ENCODE assay signal across 13 cellular contexts in the genomic region with DNA sequence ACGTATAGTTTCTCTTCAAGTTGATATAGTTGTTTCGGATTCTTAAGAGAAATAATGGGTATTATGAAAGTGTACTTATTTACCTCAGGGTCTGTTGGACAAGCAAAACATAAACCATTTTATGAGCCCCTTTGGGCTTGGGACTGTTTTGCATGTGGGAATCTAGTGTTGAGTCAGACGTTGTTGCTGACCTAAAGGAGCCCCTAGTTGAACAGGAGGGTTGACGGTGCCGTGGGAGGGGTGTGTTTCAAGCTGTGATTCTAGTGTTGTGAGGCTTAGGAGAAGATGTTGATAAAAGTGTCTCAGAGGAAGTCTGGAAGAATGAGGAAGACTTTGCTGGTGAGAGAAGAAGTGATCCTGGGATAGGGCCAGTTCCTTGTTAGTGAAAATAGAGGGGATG.
A peak's percentile ranks its signal among the peaks of the same experiment; 100 is the strongest.
DNase-seq lines count a peak whose midpoint lies in the region; ATAC-seq, FAIRE-seq and TF ChIP-seq lines count a peak whose summit lies in the region.
"Had no signal": no experiment of that assay in that cellular context is flagged by ENCODE, and none has a peak within 500 bp of the region (broad histone marks: within the 10 kb centered on the region; RNA-seq: fewer than 3 reads in every experiment).

No MANE protein-coding gene starts in this region.

- H3K27ac Mint-ChIP-seq in CD8-positive, alpha-beta memory T cell, result peak overlapping the region in 6 of 8 donors; percentile 6 to 79 (median 20)
- H3K27ac Mint-ChIP-seq: activated naive CD4-positive, alpha-beta T cell treated with anti-CD3 and anti-CD28 coated beads for 36 hours had no signal

- no peaks in the 10 kb centered on the region for H3K9me3 ChIP-seq in CD8-positive, alpha-beta memory T cell (ENCODE audit: low read length)
- no peaks in the 10 kb centered on the region for H3K9me3 ChIP-seq in K562 (replicated peaks; ENCODE audit: control insufficient read depth, insufficient read depth, low read depth, low read length)

- in situ Hi-C loops in K562 (cut with MboI), result no loop called here

- intact Hi-C loops in K562 (cut with micrococcal nuclease), result no loop called here

- no peaks in the 10 kb centered on the region for H3K36me3 ChIP-seq in CD8-positive, alpha-beta memory T cell (ENCODE audit: insufficient read depth, low read length)
- no peaks in the 10 kb centered on the region for H3K36me3 ChIP-seq in K562 (ENCODE audit: control insufficient read depth, insufficient read depth, low read length)

- no peak for TF ChIP-seq RAD21 in K562 (CRISPR knock-in tag; conservative IDR thresholded peaks at IDR 0.05 in 1 of 2, IDR thresholded peaks at IDR 0.05 in 1 of 2)

- ATAC-seq in GM19463 (IDR thresholded peaks at IDR 0.05; ENCODE audit: unreplicated experiment) (peak; percentile 81), HG03060 (IDR thresholded peaks at IDR 0.05; ENCODE audit: low read depth, unreplicated experiment) (peak; percentile 55), K562 (peak; percentile 47; the same call in 2 of the 3 replicates)

- CTCF ChIA-PET in CD8-positive, alpha-beta memory T cell (lab: Charles Lee), result no interaction called here
- CTCF ChIA-PET in K562 (lab: Yijun Ruan, JAX; ENCODE audit: low intra/inter-chr PET ratio), result no interaction called here

- H2AFZ ChIP-seq in K562 (ENCODE audit: low read depth, low read length), result no peak overlapping the region

- BruUV-seq in K562 (replicated peaks; lab: Mats Ljungman, UMichigan), result no TSS peak

- no peak for DNase-seq in CD8-positive, alpha-beta memory T cell
- DNase-seq in K562 (ENCODE audit: extremely low read depth in 1 of 4, low spot score in 3 of 4), result peak in 1 of 4 experiments; percentile 21
- no peak for DNase-seq in SIG-M5 treated with dmso at 0.1 percent for 504 hours (lab: John Stamatoyannopoulos, UW; ENCODE audit: unreplicated experiment)
- no peak for DNase-seq in cerebellum (ENCODE audit: low spot score)
- no peak for DNase-seq in OCI-M1 (lab: John Stamatoyannopoulos, UW)
- DNase-seq in NCI-H2227 treated with DMSO at 0.1 percent for 48 hours (lab: John Stamatoyannopoulos, UW), result no peak
- DNase-seq: AML-193, NCI-H446 treated with DMSO at 0.1 percent for 48 hours had no signal

- H3K4me1 Mint-ChIP-seq in CD8-positive, alpha-beta memory T cell, result peaks cover 60 to 81% (median 79%) of the 10 kb centered on the region in 3 donors

- no peak overlapping the region for H3K4me2 ChIP-seq in K562 (ENCODE audit: insufficient read depth, low read length)

- H3K36me3 Mint-ChIP-seq in CD8-positive, alpha-beta memory T cell, result peaks cover 0 to 20% (median 16%) of the 10 kb centered on the region in 3 donors

- H3K4me3 Mint-ChIP-seq in CD8-positive, alpha-beta memory T cell, result peak overlapping the region in 3 of 7 donors; percentile 5 to 12 (median 6)
- H3K4me3 Mint-ChIP-seq: activated naive CD4-positive, alpha-beta T cell treated with anti-CD3 and anti-CD28 coated beads for 36 hours; T-helper 1 cell treated with Interleukin-12 subunit alpha and Interleukin-12 subunit beta and Interleukin-4 antibody, amounts not matched to agents 30 μg/mL and 1 μg/mL, for 36 hours had no signal

- H3K9me1 ChIP-seq in K562 (ENCODE audit: control insufficient read depth, insufficient read depth, low read length), result no peaks in the 10 kb centered on the region

- peaks cover 13% of the 10 kb centered on the region for H3K4me1 ChIP-seq in CD8-positive, alpha-beta memory T cell (ENCODE audit: insufficient read depth, low read length)
- peaks cover 5 to 6% of the 10 kb centered on the region in 2 experiments; a peak in 4 of 5 replicates for H3K4me1 ChIP-seq in K562 (replicated peaks in 1 of 2; ENCODE audit: control insufficient read depth in 2 of 2, insufficient read depth in 2 of 2, low read length in 2 of 2)

- no peak for TF ChIP-seq CTCF in K562 (IDR thresholded peaks at IDR 0.05 in 2 of 3, conservative IDR thresholded peaks at IDR 0.05 in 1 of 3; ENCODE audit: insufficient read depth in 2 of 3, low read depth in 1 of 3, low read length in 3 of 3)

- H3K27me3 Mint-ChIP-seq in CD8-positive, alpha-beta memory T cell, result no peaks in the 10 kb centered on the region

- H3K27me3 ChIP-seq in CD8-positive, alpha-beta memory T cell (ENCODE audit: insufficient read depth, low read length, poor library complexity, severe bottlenecking), result no peaks in the 10 kb centered on the region
- no peaks in the 10 kb centered on the region for H3K27me3 ChIP-seq in K562 (ENCODE audit: control insufficient read depth in 2 of 2, insufficient read depth in 2 of 2, low read length in 2 of 2)

- no peak overlapping the region for H3K4me3 ChIP-seq in CD8-positive, alpha-beta memory T cell (ENCODE audit: low read length)
- H3K4me3 ChIP-seq in K562, result no peak overlapping the region
- H3K4me3 ChIP-seq: skin epidermis had no signal

- no peak overlapping the region for H3K27ac ChIP-seq in CD8-positive, alpha-beta memory T cell (ENCODE audit: low read depth, low read length)
- H3K27ac ChIP-seq in K562 (ENCODE audit: extremely low read depth, low read depth, low read length), result no peak overlapping the region
- H3K27ac ChIP-seq: skin epidermis had no signal

- FAIRE-seq in K562 (lab: Jason Lieb, UNC), result no peak

- no peaks in the 10 kb centered on the region; the same call in none of the 2 replicates for H4K20me1 ChIP-seq in K562 (replicated peaks; ENCODE audit: control insufficient read depth, insufficient read depth, low read length)

- H3K9ac ChIP-seq in K562 (ENCODE audit: insufficient read depth in 1 of 2, low read depth in 2 of 2, low read length in 2 of 2), result no peak overlapping the region

- TF ChIP-seq POLR2A in K562 (conservative IDR thresholded peaks at IDR 0.05), result no peak

- no peak for TF ChIP-seq EP300 in K562 (IDR thresholded peaks at IDR 0.05; ENCODE audit: low read length)

- 54% methylated on average over 5 of the region's 5 CpGs for WGBS in K562 (ENCODE audit: insufficient coverage, low coverage, missing lambda C conversion rate)

- POLR2A ChIA-PET in CD8-positive, alpha-beta memory T cell (lab: Charles Lee), result no interaction called here
- POLR2A ChIA-PET in K562 (lab: Yijun Ruan, JAX), result no interaction called here

- H3K79me2 ChIP-seq in K562 (ENCODE audit: control insufficient read depth, insufficient read depth, low read length), result peaks cover 3% of the 10 kb centered on the region; the same call in 1 of the 3 replicates

- no peaks in the 10 kb centered on the region for H3K9me3 Mint-ChIP-seq in CD8-positive, alpha-beta memory T cell
- H3K9me3 Mint-ChIP-seq: activated naive CD4-positive, alpha-beta T cell treated with anti-CD3 and anti-CD28 coated beads for 36 hours; T-helper 1 cell treated with Interleukin-12 subunit alpha and Interleukin-12 subunit beta and Interleukin-4 antibody, amounts not matched to agents 30 μg/mL and 1 μg/mL, for 36 hours had no signal

TF ChIP-seq in K562, 482 proteins besides CTCF, POLR2A, EP300 and RAD21:
- TF ChIP-seq ZNF507 (tag; conservative IDR thresholded peaks at IDR 0.05), result no peak
- no peak for TF ChIP-seq KAT7 (CRISPR knock-in tag; IDR thresholded peaks at IDR 0.05; ENCODE audit: borderline replicate concordance)
- no peak for TF ChIP-seq NFRKB (IDR thresholded peaks at IDR 0.05; ENCODE audit: low read depth)
- TF ChIP-seq SAP30 (IDR thresholded peaks at IDR 0.05; ENCODE audit: borderline replicate concordance, insufficient read depth, low read depth, low read length, poor library complexity, severe bottlenecking), result no peak
- TF ChIP-seq ZNF668 (CRISPR knock-in tag; IDR thresholded peaks at IDR 0.05), result no peak
- TF ChIP-seq RBFOX2 (IDR thresholded peaks at IDR 0.05; ENCODE audit: low read depth, low read length), result no peak
- no peak for TF ChIP-seq LEF1 (IDR thresholded peaks at IDR 0.05)
- no peak for TF ChIP-seq TCF7 (IDR thresholded peaks at IDR 0.05; ENCODE audit: borderline replicate concordance)
- no peak for TF ChIP-seq NCOR1 (IDR thresholded peaks at IDR 0.05)
- TF ChIP-seq, protein P1, sequence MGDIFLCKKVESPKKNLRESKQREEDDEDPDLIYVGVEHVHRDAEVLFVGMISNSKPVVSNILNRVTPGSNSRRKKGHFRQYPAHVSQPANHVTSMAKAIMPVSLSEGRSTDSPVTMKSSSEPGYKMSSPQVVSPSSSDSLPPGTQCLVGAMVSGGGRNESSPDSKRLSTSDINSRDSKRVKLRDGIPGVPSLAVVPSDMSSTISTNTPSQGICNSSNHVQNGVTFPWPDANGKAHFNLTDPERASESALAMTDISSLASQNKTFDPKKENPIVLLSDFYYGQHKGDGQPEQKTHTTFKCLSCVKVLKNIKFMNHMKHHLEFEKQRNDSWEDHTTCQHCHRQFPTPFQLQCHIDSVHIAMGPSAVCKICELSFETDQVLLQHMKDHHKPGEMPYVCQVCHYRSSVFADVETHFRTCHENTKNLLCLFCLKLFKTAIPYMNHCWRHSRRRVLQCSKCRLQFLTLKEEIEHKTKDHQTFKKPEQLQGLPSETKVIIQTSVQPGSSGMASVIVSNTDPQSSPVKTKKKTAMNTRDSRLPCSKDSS (IDR thresholded peaks at IDR 0.05; ENCODE audit: low read depth, partially characterized antibody), result no peak
- TF ChIP-seq PCBP2 (IDR thresholded peaks at IDR 0.05; ENCODE audit: low read depth, low read length, poor library complexity, severe bottlenecking), result no peak
- TF ChIP-seq, protein P2, sequence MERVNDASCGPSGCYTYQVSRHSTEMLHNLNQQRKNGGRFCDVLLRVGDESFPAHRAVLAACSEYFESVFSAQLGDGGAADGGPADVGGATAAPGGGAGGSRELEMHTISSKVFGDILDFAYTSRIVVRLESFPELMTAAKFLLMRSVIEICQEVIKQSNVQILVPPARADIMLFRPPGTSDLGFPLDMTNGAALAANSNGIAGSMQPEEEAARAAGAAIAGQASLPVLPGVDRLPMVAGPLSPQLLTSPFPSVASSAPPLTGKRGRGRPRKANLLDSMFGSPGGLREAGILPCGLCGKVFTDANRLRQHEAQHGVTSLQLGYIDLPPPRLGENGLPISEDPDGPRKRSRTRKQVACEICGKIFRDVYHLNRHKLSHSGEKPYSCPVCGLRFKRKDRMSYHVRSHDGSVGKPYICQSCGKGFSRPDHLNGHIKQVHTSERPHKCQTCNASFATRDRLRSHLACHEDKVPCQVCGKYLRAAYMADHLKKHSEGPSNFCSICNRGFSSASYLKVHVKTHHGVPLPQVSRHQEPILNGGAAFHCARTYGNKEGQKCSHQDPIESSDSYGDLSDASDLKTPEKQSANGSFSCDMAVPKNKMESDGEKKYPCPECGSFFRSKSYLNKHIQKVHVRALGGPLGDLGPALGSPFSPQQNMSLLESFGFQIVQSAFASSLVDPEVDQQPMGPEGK (CRISPR knock-in tag; IDR thresholded peaks at IDR 0.05; ENCODE audit: borderline replicate concordance), result no peak
- TF ChIP-seq ESRRA (IDR thresholded peaks at IDR 0.05; ENCODE audit: borderline replicate concordance, low read depth), result no peak
TF ChIP-seq in K562: peak in this region for 0.
